10 cellular contexts compared by ENCODE assay signal in the genomic region with DNA sequence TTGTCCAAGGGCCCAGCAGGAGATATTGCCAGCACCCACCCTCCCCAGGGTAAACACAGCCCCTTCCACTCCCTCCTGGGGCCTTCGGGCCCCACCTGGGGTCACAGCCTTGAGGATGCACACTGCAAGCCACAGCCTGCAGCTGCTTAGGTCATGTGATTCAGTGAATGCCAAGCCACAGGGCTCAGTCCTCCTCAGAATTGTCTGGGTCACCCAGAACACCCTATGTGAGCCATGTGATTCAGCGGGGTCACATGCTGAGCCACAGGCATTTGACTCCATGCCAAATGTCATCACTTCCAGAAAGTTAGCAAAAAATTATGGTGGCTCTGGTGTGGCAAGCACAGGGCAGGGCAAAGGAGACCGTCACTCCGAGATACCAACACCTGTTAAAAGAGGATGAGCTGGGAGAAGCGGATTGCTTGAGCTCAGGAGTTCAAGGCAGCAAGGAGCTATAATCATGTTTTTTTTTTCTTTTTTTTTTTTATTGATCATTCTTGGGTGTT. TPM values are rescaled to one million over a fixed set of nuclear protein-coding genes. Genes with fewer than 3 reads are reported as not detected.
A peak's percentile ranks its signal among the peaks of the same experiment; 100 is the strongest.
DNase-seq lines count a peak whose midpoint lies in the region; ATAC-seq, FAIRE-seq and TF ChIP-seq lines count a peak whose summit lies in the region.
"Had no signal": no experiment of that assay in that cellular context is flagged by ENCODE, and none has a peak within 500 bp of the region (broad histone marks: within the 10 kb centered on the region; RNA-seq: fewer than 3 reads in every experiment).

No MANE protein-coding gene starts in this region.

- peak; percentile 30 for DNase-seq in activated T-cell treated with anti-CD3 and anti-CD28 coated beads, Interleukin-2, amount 50 U/mL, for 72 hours
- no peak for DNase-seq in activated T-cell treated with anti-CD3 and anti-CD28 coated beads, Interleukin-2, amount 50 U/mL, for 1 hour
- DNase-seq in amniotic epithelial cell (ENCODE audit: low read depth) (peak; percentile 78), kidney (peak; percentile 82), urothelium cell line (ENCODE audit: low spot score) (peak; percentile 79), NCI-H1105 (lab: John Stamatoyannopoulos, UW) (no peak), NCI-H146 (lab: John Stamatoyannopoulos, UW) (no peak), islet precursor cell (no peak)

- H3K36me3 ChIP-seq in kidney (ENCODE audit: control insufficient read depth in 1 of 2, insufficient read depth in 2 of 2, low read length in 2 of 2): no peaks in the 10 kb centered on the region

- H3K4me1 ChIP-seq in kidney (ENCODE audit: control insufficient read depth in 1 of 2, insufficient read depth in 1 of 2, low read depth in 1 of 2, low read length in 2 of 2): peaks cover 0 to 4% of the 10 kb centered on the region in 2 donors

- no peak overlapping the region for H3K4me3 Mint-ChIP-seq in activated T-cell treated with anti-CD3 and anti-CD28 coated beads, Interleukin-2, amount 50 U/mL, for 72 hours

- peaks cover 16% of the 10 kb centered on the region for H3K4me1 Mint-ChIP-seq in activated T-cell treated with anti-CD3 and anti-CD28 coated beads, Interleukin-2, amount 50 U/mL, for 72 hours (ENCODE audit: low read depth)

- ATAC-seq in activated T-cell treated with anti-CD3 and anti-CD28 coated beads, Interleukin-2, amount 50 U/mL, for 72 hours (replicated peaks in 1 of 2): peak; percentile 72 to 75

- H3K9me3 Mint-ChIP-seq in activated T-cell treated with anti-CD3 and anti-CD28 coated beads, Interleukin-2, amount 50 U/mL, for 72 hours: no peaks in the 10 kb centered on the region

- FAIRE-seq in kidney (lab: Jason Lieb, UNC) (no peak), urothelium cell line (lab: Jason Lieb, UNC) (peak; percentile 37)

- H3K27ac ChIP-seq in kidney (ENCODE audit: low read depth in 2 of 2, low read length in 2 of 2): no peak overlapping the region
- H3K27ac ChIP-seq: C4-2B, VCaP had no signal

- no peaks in the 10 kb centered on the region for H3K9me3 ChIP-seq in kidney (ENCODE audit: control insufficient read depth in 1 of 2, low read length in 2 of 2)

- no peak for TF ChIP-seq CTCF in kidney (IDR thresholded peaks at IDR 0.05; ENCODE audit: borderline replicate concordance, extremely low read depth, insufficient read depth)

- H3K27me3 Mint-ChIP-seq in activated T-cell treated with anti-CD3 and anti-CD28 coated beads, Interleukin-2, amount 50 U/mL, for 72 hours (ENCODE audit: low read depth): no peaks in the 10 kb centered on the region

- no peaks in the 10 kb centered on the region for H3K36me3 Mint-ChIP-seq in activated T-cell treated with anti-CD3 and anti-CD28 coated beads, Interleukin-2, amount 50 U/mL, for 72 hours (ENCODE audit: insufficient read depth in 2 of 2)

- no peak overlapping the region for H3K27ac Mint-ChIP-seq in activated T-cell treated with anti-CD3 and anti-CD28 coated beads, Interleukin-2, amount 50 U/mL, for 72 hours

- intact Hi-C loops in kidney (cut with DNase I): no loop called here

- H3K4me3 ChIP-seq in kidney (ENCODE audit: low read length in 2 of 2): no peak overlapping the region

- no peak overlapping the region for H3K9ac ChIP-seq in kidney (ENCODE audit: low read length in 2 of 2)

RNA-seq across cellular contexts. Expression of a gene that starts 17.2 kb away (rescaled TPM):
- 100 to 1,000 TPM; 111 to 139 TPM for total RNA-seq in activated T-cell treated with anti-CD3 and anti-CD28 coated beads, Interleukin-2, amount 50 U/mL, for 72 hours
- total RNA-seq in kidney: 1,249 TPM
- polyA plus RNA-seq in kidney (ENCODE audit: insufficient read depth, low read depth, low replicate concordance): 1,082 TPM

Comparison
In these comparisons a context has a peak if more than half of its experiments do, and no peak if none do; other contexts are left out.
1. DNase-seq: peak in activated T-cell treated with anti-CD3 and anti-CD28 coated beads, Interleukin-2, amount 50 U/mL, for 72 hours (2 of 2), amniotic epithelial cell (single experiment), kidney (single experiment) and urothelium cell line (single experiment); none in activated T-cell treated with anti-CD3 and anti-CD28 coated beads, Interleukin-2, amount 50 U/mL, for 1 hour (single experiment), NCI-H1105 (single experiment), NCI-H146 (single experiment) and islet precursor cell (single experiment).